In genomic region chr10:131982796-131983195, GRCh38 we compare ENCODE assay signal across 9 cellular contexts. TPM values are rescaled to one million over a fixed set of nuclear protein-coding genes. Genes with fewer than 3 reads are reported as not detected.
DNase-seq lines count a peak whose midpoint lies in the region; FAIRE-seq and TF ChIP-seq lines count a peak whose summit lies in the region.
"Had no signal": no experiment of that assay in that cellular context is flagged by ENCODE, and none has a peak within 500 bp of the region (broad histone marks: within the 10 kb centered on the region; RNA-seq: fewer than 3 reads in every experiment).

No MANE protein-coding gene starts in this region.

- no peak for TF ChIP-seq POLR2A in suprapubic skin (IDR thresholded peaks at IDR 0.05)

- H3K9me3 ChIP-seq in adipocyte (ENCODE audit: control insufficient read depth, low read length) (no peaks in the 10 kb centered on the region), keratinocyte (ENCODE audit: control insufficient read depth, low read depth, low read length) (no peaks in the 10 kb centered on the region), suprapubic skin (no peaks in the 10 kb centered on the region)

- peaks cover 16% of the 10 kb centered on the region for H3K4me1 ChIP-seq in adipocyte (ENCODE audit: control insufficient read depth, insufficient read depth, low read length)
- peaks cover 5% of the 10 kb centered on the region for H3K4me1 ChIP-seq in keratinocyte (ENCODE audit: control insufficient read depth, extremely low read depth, insufficient read depth, low read length)
- peaks cover 30% of the 10 kb centered on the region for H3K4me1 ChIP-seq in suprapubic skin

- H3K4me3 ChIP-seq in adipocyte (ENCODE audit: low read length) (peak overlapping the region; percentile 94), keratinocyte (ENCODE audit: control insufficient read depth in 2 of 3, extremely low read depth in 1 of 3, insufficient read depth in 2 of 3, low read depth in 1 of 3, low read length in 3 of 3) (peak overlapping the region; percentile 27 to 95 (median 62)), suprapubic skin (peak overlapping the region; percentile 82)

- peaks cover 6% of the 10 kb centered on the region for H3K9me3 Mint-ChIP-seq in activated CD4-positive, alpha-beta T cell treated with anti-CD3 and anti-CD28 coated beads, Interleukin-2, amount 10 ng/mL, durations not matched to agents 24 days and 14 days

- H3K27ac ChIP-seq in keratinocyte (ENCODE audit: control insufficient read depth, insufficient read depth, low read length) (no peak overlapping the region), suprapubic skin (no peak overlapping the region)

- peak; percentile 65 for DNase-seq in activated CD4-positive, alpha-beta T cell treated with anti-CD3 and anti-CD28 coated beads, Interleukin-2, amount 10 ng/mL, durations not matched to agents 24 days and 14 days
- DNase-seq in activated CD4-positive, alpha-beta T cell treated with anti-CD3 and anti-CD28 coated beads for 4 hours, result no peak
- DNase-seq in adipocyte (ENCODE audit: low read depth) (no peak), keratinocyte (ENCODE audit: low read depth, low spot score) (no peak), suprapubic skin (ENCODE audit: low spot score in 2 of 2) (peak in 1 of 2 donors; percentile 68), NCI-H187 (lab: John Stamatoyannopoulos, UW) (no peak), HT-29 (ENCODE audit: low spot score) (no peak), activated gamma-delta T cell (lab: John Stamatoyannopoulos, UW) (no peak)
- DNase-seq: NCI-H2081 had no signal

- H3K4me1 Mint-ChIP-seq in activated CD4-positive, alpha-beta T cell treated with anti-CD3 and anti-CD28 coated beads, Interleukin-2, amount 10 ng/mL, durations not matched to agents 24 days and 14 days, result peaks cover 24% of the 10 kb centered on the region

- H3K27me3 ChIP-seq in adipocyte (replicated peaks; ENCODE audit: control insufficient read depth, insufficient read depth, low read length) (no peaks in the 10 kb centered on the region), keratinocyte (ENCODE audit: control insufficient read depth, extremely low read depth, insufficient read depth, low read length) (peaks cover 3% of the 10 kb centered on the region), suprapubic skin (no peaks in the 10 kb centered on the region)

- 71% methylated on average over 13 of the region's 21 CpGs for WGBS in suprapubic skin

- peak overlapping the region; percentile 77 for H3K27ac Mint-ChIP-seq in activated CD4-positive, alpha-beta T cell treated with anti-CD3 and anti-CD28 coated beads, Interleukin-2, amount 10 ng/mL, durations not matched to agents 24 days and 14 days

- TF ChIP-seq CTCF in keratinocyte (optimal IDR thresholded peaks at IDR 0.05 in 1 of 3, IDR thresholded peaks at IDR 0.05 in 1 of 3, conservative IDR thresholded peaks at IDR 0.05 in 1 of 3; ENCODE audit: extremely low read depth in 1 of 3, insufficient read depth in 2 of 3, low read length in 3 of 3) (no peak), suprapubic skin (IDR thresholded peaks at IDR 0.05) (no peak)

- peaks cover 6% of the 10 kb centered on the region for H4K20me1 ChIP-seq in keratinocyte (ENCODE audit: control insufficient read depth, extremely low read depth, insufficient read depth, low read length)

- peaks cover 24% of the 10 kb centered on the region for H3K79me2 ChIP-seq in keratinocyte (ENCODE audit: control insufficient read depth, insufficient read depth, low read length)

- peak overlapping the region; percentile 69 for H3K4me3 Mint-ChIP-seq in activated CD4-positive, alpha-beta T cell treated with anti-CD3 and anti-CD28 coated beads, Interleukin-2, amount 10 ng/mL, durations not matched to agents 24 days and 14 days

- peaks cover 14% of the 10 kb centered on the region for H3K27me3 Mint-ChIP-seq in activated CD4-positive, alpha-beta T cell treated with anti-CD3 and anti-CD28 coated beads, Interleukin-2, amount 10 ng/mL, durations not matched to agents 24 days and 14 days

- peak overlapping the region; percentile 87 for H3K9ac ChIP-seq in adipocyte (ENCODE audit: low read length)
- H3K9ac ChIP-seq in keratinocyte (ENCODE audit: control insufficient read depth, extremely low read depth, insufficient read depth, low read length), result no peak overlapping the region

- dilution Hi-C loops in keratinocyte (cut with MboI; ENCODE audit: extremely low pct_ligation_motif_present, low sequenced_read_pairs), result no loop called here

- H3K4me2 ChIP-seq in keratinocyte (ENCODE audit: control insufficient read depth, extremely low read depth, insufficient read depth, low read depth, low read length), result peak overlapping the region; percentile 56

- H3K9me1 ChIP-seq in keratinocyte (ENCODE audit: control insufficient read depth, extremely low read depth, insufficient read depth, low read length), result peaks cover 4% of the 10 kb centered on the region

- no peak overlapping the region for H2AFZ ChIP-seq in keratinocyte (ENCODE audit: control insufficient read depth, low read length)

- H3K36me3 ChIP-seq in adipocyte (ENCODE audit: control insufficient read depth, insufficient read depth, low read length, severe bottlenecking) (peaks cover 2% of the 10 kb centered on the region), keratinocyte (ENCODE audit: control insufficient read depth in 2 of 2, extremely low read depth in 1 of 2, insufficient read depth in 2 of 2, low read length in 2 of 2) (peaks cover 0 to under 1% of the 10 kb centered on the region in 2 experiments), suprapubic skin (no peaks in the 10 kb centered on the region)

- TF ChIP-seq EP300 in suprapubic skin (IDR thresholded peaks at IDR 0.05), result no peak

- intact Hi-C loops in activated CD4-positive, alpha-beta T cell treated with anti-CD3 and anti-CD28 coated beads, Interleukin-2, amount 10 ng/mL, durations not matched to agents 24 days and 14 days (cut with micrococcal nuclease), result loop anchor here (5.0 kb wide), 1 partner anchor 470 kb away; no protein-coding TSS in a partner anchor

- H3K36me3 Mint-ChIP-seq in activated CD4-positive, alpha-beta T cell treated with anti-CD3 and anti-CD28 coated beads, Interleukin-2, amount 10 ng/mL, durations not matched to agents 24 days and 14 days (ENCODE audit: low read depth), result peaks cover 24% of the 10 kb centered on the region

- no peak for FAIRE-seq in keratinocyte (lab: Jason Lieb, UNC)

RNA-seq across cellular contexts. Expression of gene BNIP3, which starts 1.1 kb away (rescaled TPM):
- 94.4 and 95.1 TPM in 2 replicates for total RNA-seq in activated CD4-positive, alpha-beta T cell treated with anti-CD3 and anti-CD28 coated beads, Interleukin-2, amount 10 ng/mL, durations not matched to agents 24 days and 14 days
- 42.7 to 77.9 TPM (median 55.2 TPM) in 3 replicates for polyA plus RNA-seq in keratinocyte
- 45.3 TPM for polyA plus RNA-seq in keratinocyte (2011; ENCODE audit: low read depth)
- polyA plus RNA-seq in keratinocyte (2011; cell fraction: cytosol; rRNA removed), result 55.0 and 56.0 TPM in 2 replicates
- 32.1 and 38.4 TPM in 2 replicates for polyA plus RNA-seq in keratinocyte (2011; cell fraction: nucleus; rRNA removed)
- polyA plus RNA-seq in keratinocyte (2012; ENCODE audit: low replicate concordance), result 42.5 and 44.9 TPM in 2 replicates
- polyA minus RNA-seq in keratinocyte, result 11.4 to 26.2 TPM (median 18.2 TPM) in 3 replicates
- 45.1 TPM for polyA minus RNA-seq in keratinocyte (2011; cell fraction: cytosol; rRNA and poly(A)+ RNA removed)
- 12.8 and 14.2 TPM in 2 replicates for polyA minus RNA-seq in keratinocyte (2011; cell fraction: nucleus; rRNA and poly(A)+ RNA removed)
- 100 to 1,000 TPM in 3 of 4 donors, 10 to 100 TPM in 1; 81.2 to 162 (median 135) TPM for total RNA-seq in suprapubic skin
- not detected in 2 replicates for total RNA-seq in HT-29 (2014; rRNA removed; shearing (Covaris generic))

Comparison
In these comparisons a context has a peak if more than half of its experiments do, and no peak if none do; other contexts are left out.
1. RNA of gene BNIP3, which starts 1.1 kb away (total RNA-seq): 81.2 to 162 TPM in suprapubic skin and 94.4 to 95.1 TPM in activated CD4-positive, alpha-beta T cell treated with anti-CD3 and anti-CD28 coated beads, Interleukin-2, amount 10 ng/mL, durations not matched to agents 24 days and 14 days; not detected in HT-29; every median in the first group is over 10 times any median in the second.
2. Peak in every context shown above with its lines, with median percentiles within 50 percentile points of each other: H3K4me3 ChIP-seq.